30 cellular contexts compared by ENCODE assay signal in genomic region chr6:4545929-4546328, GRCh38.
"Had no signal": no experiment of that assay in that cellular context is flagged by ENCODE, and none has a peak within 500 bp of the region (broad histone marks: within the 10 kb centered on the region; RNA-seq: fewer than 3 reads in every experiment).

No MANE protein-coding gene starts in this region.

- H3K9me3 ChIP-seq: adrenal gland, body of pancreas, esophagus muscularis mucosa, gastrocnemius medialis had no signal

- H3K4me3 Mint-ChIP-seq: activated CD4-positive, alpha-beta memory T cell treated with anti-CD3 and anti-CD28 coated beads for 36 hours; activated CD4-positive, alpha-beta T cell treated with anti-CD3 and anti-CD28 coated beads for 36 hours; activated CD4-positive, alpha-beta T cell treated with anti-CD3 and anti-CD28 coated beads, Interleukin-2, amount 10 ng/mL, durations not matched to agents 24 days and 14 days; activated CD8-positive, alpha-beta memory T cell treated with anti-CD3 and anti-CD28 coated beads, Interleukin-2, amount 10 ng/mL, durations not matched to agents 7 days and 5 days; activated CD8-positive, alpha-beta T cell treated with anti-CD3 and anti-CD28 coated beads, Interleukin-2, amount 10 ng/mL, durations not matched to agents 7 days and 5 days; activated naive CD4-positive, alpha-beta T cell treated with anti-CD3 and anti-CD28 coated beads for 36 hours; activated naive CD4-positive, alpha-beta T cell treated with anti-CD3 and anti-CD28 coated beads, Interleukin-2, amount 50 U/mL, for 24 hours; activated naive CD8-positive, alpha-beta T cell treated with anti-CD3 and anti-CD28 coated beads for 36 hours; activated naive CD8-positive, alpha-beta T cell treated with anti-CD3 and anti-CD28 coated beads, Interleukin-2, amount 50 U/mL, for 24 hours; activated T-helper 1 cell treated with anti-CD3 and anti-CD28 coated beads, Interleukin-12 subunit alpha, Interleukin-12 subunit beta, Interleukin-2, Interleukin-4 antibody, amounts not matched to agents 30 ng/mL and 10 ng/mL and 1 ng/mL, durations not matched to agents 14 hours and 24 hours and 36 hours; effector memory CD8-positive, alpha-beta T cell had no signal

- H3K36me3 Mint-ChIP-seq: activated CD4-positive, alpha-beta memory T cell treated with anti-CD3 and anti-CD28 coated beads for 36 hours; activated CD8-positive, alpha-beta memory T cell treated with anti-CD3 and anti-CD28 coated beads, Interleukin-2, amount 10 ng/mL, durations not matched to agents 7 days and 5 days; activated naive CD8-positive, alpha-beta T cell treated with anti-CD3 and anti-CD28 coated beads for 36 hours had no signal

- H3K9me3 Mint-ChIP-seq: activated CD4-positive, alpha-beta T cell treated with anti-CD3 and anti-CD28 coated beads, Interleukin-2, amount 10 ng/mL, durations not matched to agents 24 days and 14 days; activated naive CD4-positive, alpha-beta T cell treated with anti-CD3 and anti-CD28 coated beads for 36 hours; activated naive CD4-positive, alpha-beta T cell treated with anti-CD3 and anti-CD28 coated beads, Interleukin-2, amount 50 U/mL, for 24 hours; activated naive CD8-positive, alpha-beta T cell treated with anti-CD3 and anti-CD28 coated beads for 36 hours; activated T-helper 1 cell treated with anti-CD3 and anti-CD28 coated beads, Interleukin-12 subunit alpha, Interleukin-12 subunit beta, Interleukin-2, Interleukin-4 antibody, amounts not matched to agents 30 ng/mL and 10 ng/mL and 1 ng/mL, durations not matched to agents 14 hours and 24 hours and 36 hours; activated T-helper 2 cell treated with anti-CD3 and anti-CD28 coated beads, Interferon-gamma antibody, Interleukin-2, Interleukin-4, amounts not matched to agents 10 μg/mL and 5 μg/mL and 100 μg/mL, durations not matched to agents 14 hours and 24 hours and 36 hours; effector memory CD8-positive, alpha-beta T cell had no signal

- DNase-seq: activated CD4-positive, alpha-beta memory T cell treated with anti-CD3 and anti-CD28 coated beads for 36 hours; activated CD4-positive, alpha-beta T cell treated with anti-CD3 and anti-CD28 coated beads for 36 hours; activated CD4-positive, alpha-beta T cell treated with anti-CD3 and anti-CD28 coated beads, Interleukin-2, amount 10 ng/mL, durations not matched to agents 24 days and 14 days; activated CD4-positive, CD25-positive, alpha-beta regulatory T cell; activated CD4-positive, CD25-positive, alpha-beta regulatory T cell treated with anti-CD3 and anti-CD28 coated beads, Interleukin-2, amount 50 U/mL, for 72 hours; activated CD8-positive, alpha-beta memory T cell treated with anti-CD3 and anti-CD28 coated beads, Interleukin-2, amount 10 ng/mL, durations not matched to agents 7 days and 5 days; activated CD8-positive, alpha-beta memory T cell treated with anti-CD3 and anti-CD28 coated beads, Interleukin-2, amount 50 U/mL, for 4 hours; activated CD8-positive, alpha-beta T cell treated with anti-CD3 and anti-CD28 coated beads, Interleukin-2, amount 10 ng/mL, durations not matched to agents 7 days and 5 days; activated effector memory CD4-positive, alpha-beta T cell treated with anti-CD3 and anti-CD28 coated beads, Interleukin-2, amount 50 U/mL, for 16 hours; activated naive CD4-positive, alpha-beta T cell treated with anti-CD3 and anti-CD28 coated beads for 36 hours; activated naive CD8-positive, alpha-beta T cell treated with anti-CD3 and anti-CD28 coated beads for 36 hours; activated naive CD8-positive, alpha-beta T cell treated with anti-CD3 and anti-CD28 coated beads, Interleukin-2, amount 50 U/mL, for 24 hours; activated T-cell treated with anti-CD3 and anti-CD28 coated beads, Interleukin-2, amount 50 U/mL, for 1 hour; activated T-cell treated with anti-CD3 and anti-CD28 coated beads, Interleukin-2, amount 50 U/mL, for 48 hours; adrenal gland; aorta; body of pancreas; cortex of kidney; dermis blood vessel endothelial cell; effector CD4-positive, alpha-beta T cell; effector memory CD8-positive, alpha-beta T cell; erythroblast; foreskin keratinocyte; gastrocnemius medialis; T-helper 2 cell had no signal

- H3K27ac Mint-ChIP-seq: activated CD4-positive, alpha-beta memory T cell treated with anti-CD3 and anti-CD28 coated beads for 36 hours; activated CD4-positive, alpha-beta T cell treated with anti-CD3 and anti-CD28 coated beads for 36 hours; activated CD4-positive, alpha-beta T cell treated with anti-CD3 and anti-CD28 coated beads, Interleukin-2, amount 10 ng/mL, durations not matched to agents 24 days and 14 days; activated CD8-positive, alpha-beta memory T cell treated with anti-CD3 and anti-CD28 coated beads, Interleukin-2, amount 10 ng/mL, durations not matched to agents 7 days and 5 days; activated CD8-positive, alpha-beta T cell treated with anti-CD3 and anti-CD28 coated beads, Interleukin-2, amount 10 ng/mL, durations not matched to agents 7 days and 5 days; activated naive CD4-positive, alpha-beta T cell treated with anti-CD3 and anti-CD28 coated beads for 36 hours; activated naive CD4-positive, alpha-beta T cell treated with anti-CD3 and anti-CD28 coated beads, Interleukin-2, amount 50 U/mL, for 24 hours; activated naive CD8-positive, alpha-beta T cell treated with anti-CD3 and anti-CD28 coated beads for 36 hours; activated naive CD8-positive, alpha-beta T cell treated with anti-CD3 and anti-CD28 coated beads, Interleukin-2, amount 50 U/mL, for 24 hours; activated T-helper 1 cell treated with anti-CD3 and anti-CD28 coated beads, Interleukin-12 subunit alpha, Interleukin-12 subunit beta, Interleukin-2, Interleukin-4 antibody, amounts not matched to agents 30 ng/mL and 10 ng/mL and 1 ng/mL, durations not matched to agents 14 hours and 24 hours and 36 hours; activated T-helper 2 cell treated with anti-CD3 and anti-CD28 coated beads, Interferon-gamma antibody, Interleukin-2, Interleukin-4, amounts not matched to agents 10 μg/mL and 5 μg/mL and 100 μg/mL, durations not matched to agents 14 hours and 24 hours and 36 hours; effector memory CD8-positive, alpha-beta T cell had no signal

- H3K27ac ChIP-seq: adrenal gland, body of pancreas, esophagus muscularis mucosa, foreskin keratinocyte, gastrocnemius medialis had no signal

- ATAC-seq: activated CD4-positive, alpha-beta T cell treated with anti-CD3 and anti-CD28 coated beads for 36 hours; activated CD8-positive, alpha-beta memory T cell treated with anti-CD3 and anti-CD28 coated beads, Interleukin-2, amount 10 ng/mL, durations not matched to agents 7 days and 5 days; activated CD8-positive, alpha-beta T cell treated with anti-CD3 and anti-CD28 coated beads, Interleukin-2, amount 10 ng/mL, durations not matched to agents 7 days and 5 days; activated naive CD8-positive, alpha-beta T cell treated with anti-CD3 and anti-CD28 coated beads, Interleukin-2, amount 50 U/mL, for 24 hours; body of pancreas; effector memory CD8-positive, alpha-beta T cell; foreskin keratinocyte; gastrocnemius medialis had no signal

- H3K36me3 ChIP-seq: adrenal gland, esophagus muscularis mucosa, gastrocnemius medialis had no signal

- H3K27me3 Mint-ChIP-seq: activated CD4-positive, alpha-beta T cell treated with anti-CD3 and anti-CD28 coated beads, Interleukin-2, amount 10 ng/mL, durations not matched to agents 24 days and 14 days; activated naive CD4-positive, alpha-beta T cell treated with anti-CD3 and anti-CD28 coated beads, Interleukin-2, amount 50 U/mL, for 24 hours; effector memory CD8-positive, alpha-beta T cell had no signal

- H3K4me1 ChIP-seq: adrenal gland, body of pancreas, esophagus muscularis mucosa, foreskin keratinocyte, gastrocnemius medialis had no signal

- H3K4me1 Mint-ChIP-seq: activated CD4-positive, alpha-beta T cell treated with anti-CD3 and anti-CD28 coated beads for 36 hours; activated CD4-positive, alpha-beta T cell treated with anti-CD3 and anti-CD28 coated beads, Interleukin-2, amount 10 ng/mL, durations not matched to agents 24 days and 14 days; activated CD8-positive, alpha-beta memory T cell treated with anti-CD3 and anti-CD28 coated beads, Interleukin-2, amount 10 ng/mL, durations not matched to agents 7 days and 5 days; activated naive CD4-positive, alpha-beta T cell treated with anti-CD3 and anti-CD28 coated beads, Interleukin-2, amount 50 U/mL, for 24 hours; activated naive CD8-positive, alpha-beta T cell treated with anti-CD3 and anti-CD28 coated beads for 36 hours; activated naive CD8-positive, alpha-beta T cell treated with anti-CD3 and anti-CD28 coated beads, Interleukin-2, amount 50 U/mL, for 24 hours had no signal

- FAIRE-seq: colon had no signal

- H3K4me3 ChIP-seq: adrenal gland, body of pancreas, esophagus muscularis mucosa, gastrocnemius medialis had no signal

- H3K27me3 ChIP-seq: adrenal gland, body of pancreas, foreskin keratinocyte had no signal
